In the genomic region with DNA sequence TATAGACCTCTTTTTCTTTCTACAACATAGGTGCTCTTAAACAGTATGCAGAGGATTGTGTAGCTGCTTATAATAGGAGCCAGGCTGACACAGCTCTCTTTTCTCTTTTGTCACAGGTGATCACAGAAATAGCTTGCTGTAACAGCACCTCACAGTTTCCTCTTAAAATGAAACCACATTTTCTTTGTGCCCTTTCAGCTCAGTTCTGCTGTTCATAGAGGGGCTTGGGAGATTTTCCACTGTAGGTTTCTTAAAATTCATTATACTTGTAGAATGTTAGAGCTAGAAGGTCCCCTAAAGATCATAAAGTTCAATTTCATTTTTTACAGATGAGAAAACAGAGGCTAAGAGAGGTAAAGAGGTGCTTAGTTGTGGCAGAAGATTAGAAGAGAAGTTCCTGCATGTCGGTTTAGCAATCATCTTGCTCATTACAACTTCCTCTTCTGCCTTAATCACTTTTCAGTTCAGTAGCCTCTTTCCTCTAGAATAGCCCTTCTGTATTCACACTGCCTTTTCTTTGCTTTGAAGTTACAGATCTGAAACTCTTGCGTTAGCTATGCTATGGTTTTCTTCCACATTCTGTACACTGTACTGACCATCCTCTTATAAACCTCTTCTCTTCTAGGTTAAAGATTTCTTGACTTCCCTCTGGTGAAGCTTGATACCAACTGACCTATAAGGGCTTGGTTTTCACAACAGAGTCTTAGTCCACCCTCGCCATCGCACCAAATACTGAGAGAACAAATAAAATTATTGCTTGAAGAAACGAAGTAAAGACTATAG, we compare ENCODE assay signal across 8 cellular contexts. TPM values are rescaled to one million over a fixed set of nuclear protein-coding genes. Genes with fewer than 3 reads are reported as not detected.
DNase-seq lines count a peak whose midpoint lies in the region; ATAC-seq and TF ChIP-seq lines count a peak whose summit lies in the region.

No MANE protein-coding gene starts in this region.

- ATAC-seq in HG03159 (IDR thresholded peaks at IDR 0.05; ENCODE audit: unreplicated experiment) (peak; percentile 54), activated B cell treated with CpG ODN at 0.5 μM for 24 hours (ENCODE audit: low read depth) (peak; percentile 62), upper lobe of right lung (peak; percentile 72)

- H3K9me3 Mint-ChIP-seq in activated B cell treated with CpG ODN at 0.5 μM for 24 hours, result peaks cover 5% of the 10 kb centered on the region

- no peaks in the 10 kb centered on the region for H3K9me3 ChIP-seq in upper lobe of right lung

- CTCF ChIA-PET in activated B cell treated with CpG ODN at 0.5 μM for 24 hours (lab: Charles Lee), result interaction anchor here (1.1 to 1.2 kb wide), 2 partner anchors 35 to 96 kb away, joined by 4 to 5 read pairs; partner anchors contain the start of gene C21orf91

- TF ChIP-seq CTCF in activated B cell treated with CpG ODN at 0.5 μM for 24 hours (IDR thresholded peaks at IDR 0.05) (no peak), upper lobe of right lung (IDR thresholded peaks at IDR 0.05) (no peak)

- H3K27ac Mint-ChIP-seq in activated B cell treated with CpG ODN at 0.5 μM for 24 hours, result peak overlapping the region; percentile 96

- peaks cover 9% of the 10 kb centered on the region for H3K4me1 ChIP-seq in upper lobe of right lung

- H3K27me3 Mint-ChIP-seq in activated B cell treated with CpG ODN at 0.5 μM for 24 hours, result no peaks in the 10 kb centered on the region

- peak overlapping the region; percentile 83 for H3K4me3 Mint-ChIP-seq in activated B cell treated with CpG ODN at 0.5 μM for 24 hours

- H3K27me3 ChIP-seq in upper lobe of right lung, result no peaks in the 10 kb centered on the region

- no peaks in the 10 kb centered on the region for H3K36me3 ChIP-seq in upper lobe of right lung

- peak overlapping the region; percentile 43 for H3K27ac ChIP-seq in upper lobe of right lung

- intact Hi-C loops in activated B cell treated with CpG ODN at 0.5 μM for 24 hours (cut with micrococcal nuclease), result loop anchor here (1.0 to 2.0 kb wide), 4 partner anchors 10 to 173 kb away; partner anchors contain the start of gene C21orf91
- intact Hi-C loops in upper lobe of right lung (cut with DNase I), result no loop called here

- POLR2A ChIA-PET in activated B cell treated with CpG ODN at 0.5 μM for 24 hours (lab: Charles Lee), result interaction anchor here (0.9 to 2.3 kb wide), 7 partner anchors 8 to 51 kb away, joined by 3 to 49 read pairs (median 4); partner anchors contain the start of gene C21orf91

- peaks cover 82% of the 10 kb centered on the region for H3K4me1 Mint-ChIP-seq in activated B cell treated with CpG ODN at 0.5 μM for 24 hours

- DNase-seq in stimulated activated CD4-positive, alpha-beta T cell treated with anti-CD3 and anti-CD28 coated beads, Interleukin-15, amount 100 ng/mL, for 24 hours, result peak; percentile 34
- DNase-seq in stimulated activated CD4-positive, alpha-beta T cell treated with anti-CD3 and anti-CD28 coated beads, Interleukin-2, amount 100 ng/mL, for 48 hours, result no peak
- DNase-seq in activated B cell treated with CpG ODN at 0.5 μM for 24 hours (no peak), upper lobe of right lung (no peak), DMS153 (lab: John Stamatoyannopoulos, UW) (no peak), HUDEP-2 (lab: John Stamatoyannopoulos, UW; ENCODE audit: unreplicated experiment in 76 of 76) (no peak), DMS79 treated with DMSO at 0.1 percent for 48 hours (lab: John Stamatoyannopoulos, UW) (no peak)

- no peak overlapping the region for H3K4me3 ChIP-seq in upper lobe of right lung

- H3K36me3 Mint-ChIP-seq in activated B cell treated with CpG ODN at 0.5 μM for 24 hours (ENCODE audit: low read depth), result peaks cover 21% of the 10 kb centered on the region

RNA-seq across cellular contexts. Expression of gene C21orf91, which starts 35.1 kb away (rescaled TPM):
- total RNA-seq in activated B cell treated with CpG ODN at 0.5 μM for 24 hours (34.2 and 35.9 TPM in 2 replicates), upper lobe of right lung (16.8 TPM)
